In the genomic region with DNA sequence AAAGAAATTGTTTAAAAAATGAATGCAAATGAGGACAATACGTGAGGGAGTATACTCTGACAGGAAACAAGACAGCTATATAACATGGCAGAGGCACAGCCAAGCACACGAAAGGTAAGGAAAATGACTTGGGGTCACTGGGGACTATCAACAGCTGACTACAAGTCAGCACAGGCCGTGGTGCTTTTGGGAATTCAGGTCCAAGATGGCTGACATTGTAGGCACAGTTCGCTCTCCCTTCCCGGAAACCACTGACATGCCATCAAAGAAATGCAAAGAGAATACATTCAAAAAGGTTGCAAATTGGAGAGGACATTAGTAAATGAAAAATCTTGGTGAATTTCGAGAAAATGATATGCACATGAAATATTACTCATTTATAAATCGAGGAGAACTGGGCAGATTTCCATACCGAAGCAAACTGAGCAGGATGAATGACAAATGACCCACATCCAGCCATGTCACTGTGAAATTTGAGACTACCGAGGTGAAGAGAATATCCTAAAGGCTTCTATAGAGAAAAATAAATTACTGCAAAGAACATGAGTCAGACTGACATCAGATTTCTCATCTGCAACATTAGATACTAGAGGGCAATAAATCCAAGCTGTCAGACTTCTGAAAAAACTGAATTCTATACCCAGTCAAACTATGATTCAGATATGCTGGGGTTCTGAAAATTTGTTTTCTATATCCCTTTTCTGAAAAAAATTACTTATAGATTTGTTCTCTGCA, we compare ENCODE assay signal across 22 cellular contexts.
A peak's percentile ranks its signal among the peaks of the same experiment; 100 is the strongest.
DNase-seq lines count a peak whose midpoint lies in the region; ATAC-seq, FAIRE-seq and TF ChIP-seq lines count a peak whose summit lies in the region.
"Had no signal": no experiment of that assay in that cellular context is flagged by ENCODE, and none has a peak within 500 bp of the region (broad histone marks: within the 10 kb centered on the region; RNA-seq: fewer than 3 reads in every experiment).

No MANE protein-coding gene starts in this region.

- H2AFZ ChIP-seq in PC-3 (ENCODE audit: low read length) (peak overlapping the region; percentile 46; the same call in 1 of the 2 replicates), H1 (ENCODE audit: low read length) (no peak overlapping the region)

- no peak overlapping the region for H3K14ac ChIP-seq in H1 (ENCODE audit: insufficient read length)

- H3K4ac ChIP-seq in H1 (replicated peaks; ENCODE audit: insufficient read length, low read depth, low read length), result no peak overlapping the region

- no peak overlapping the region for H4K8ac ChIP-seq in H1 (ENCODE audit: extremely low read depth, insufficient read depth, low read length)

- H3K4me1 Mint-ChIP-seq in stimulated activated naive B cell treated with anti-CD40 and anti-IgM and Interleukin-4, amounts not matched to agents 10 μg/mL and 1 μg/mL and 100 μg/mL, for 72 hours, result no peaks in the 10 kb centered on the region
- no peaks in the 10 kb centered on the region for H3K4me1 Mint-ChIP-seq in stimulated activated effector memory CD8-positive, alpha-beta T cell treated with anti-CD3 and anti-CD28 coated beads, Interleukin-12 subunit alpha, Interleukin-12 subunit beta, amount 100 ng/mL, for 72 hours
- H3K4me1 Mint-ChIP-seq: activated naive CD8-positive, alpha-beta T cell treated with anti-CD3 and anti-CD28 coated beads, Interleukin-2, amount 10 ng/mL, durations not matched to agents 7 days and 5 days had no signal

- WGBS in H1 (ENCODE audit: extremely low coverage in 1 of 2, insufficient coverage in 1 of 2, insufficient read length in 1 of 2, insufficient replicate concordance in 2 of 2, low coverage in 1 of 2, low lambda C conversion rate in 2 of 2, missing lambda C conversion rate in 1 of 2), 2 experiments, result 90% methylated on average over 9 of the region's 9 CpGs; no CpG with 5 or more reads in 1 of the 2 experiments

- H3F3A ChIP-seq in PC-3 (ENCODE audit: low read length, unreplicated experiment), result no peaks in the 10 kb centered on the region

- no peak overlapping the region for H4K91ac ChIP-seq in H1 (replicated peaks; ENCODE audit: insufficient read length, low read length)

- no peaks in the 10 kb centered on the region for H3K9me2 ChIP-seq in PC-3 (replicated peaks; ENCODE audit: low read length)

- TF ChIP-seq RAD21 in H1 (IDR thresholded peaks at IDR 0.05 in 1 of 2, conservative IDR thresholded peaks at IDR 0.05 in 1 of 2; ENCODE audit: low read depth in 2 of 2, low read length in 2 of 2), result no peak

- no peak for TF ChIP-seq EP300 in H1 (IDR thresholded peaks at IDR 0.05; ENCODE audit: borderline replicate concordance in 1 of 2, low read depth in 2 of 2, low read length in 2 of 2)

- H3K27me3 ChIP-seq in PC-3 (ENCODE audit: low read length) (no peaks in the 10 kb centered on the region), H1 (replicated peaks in 1 of 4; ENCODE audit: control insufficient read depth in 3 of 4, extremely low read depth in 1 of 4, insufficient read depth in 3 of 4, low read length in 3 of 4) (no peaks in the 10 kb centered on the region)
- H3K27me3 ChIP-seq: cardiac muscle cell had no signal

- no peak overlapping the region for H2BK12ac ChIP-seq in H1 (ENCODE audit: low read depth, low read length)

- H3K9me3 Mint-ChIP-seq in stimulated activated naive B cell treated with anti-CD40 and anti-IgM and Interleukin-4, amounts not matched to agents 10 μg/mL and 1 μg/mL and 100 μg/mL, for 72 hours, result no peaks in the 10 kb centered on the region
- no peaks in the 10 kb centered on the region for H3K9me3 Mint-ChIP-seq in stimulated activated effector memory CD8-positive, alpha-beta T cell treated with anti-CD3 and anti-CD28 coated beads, Interleukin-12 subunit alpha, Interleukin-12 subunit beta, amount 100 ng/mL, for 72 hours
- H3K9me3 Mint-ChIP-seq: IgD-negative memory B cell, nephron progenitor cell had no signal

- FAIRE-seq in H1 (lab: Jason Lieb, UNC), result no peak
- FAIRE-seq: small intestine had no signal

- H3K27ac Mint-ChIP-seq in stimulated activated naive B cell treated with anti-CD40 and anti-IgM and Interleukin-4, amounts not matched to agents 10 μg/mL and 1 μg/mL and 100 μg/mL, for 72 hours, result peak overlapping the region; percentile 25
- no peak overlapping the region for H3K27ac Mint-ChIP-seq in stimulated activated effector memory CD8-positive, alpha-beta T cell treated with anti-CD3 and anti-CD28 coated beads, Interleukin-12 subunit alpha, Interleukin-12 subunit beta, amount 100 ng/mL, for 72 hours
- H3K27ac Mint-ChIP-seq: activated naive CD8-positive, alpha-beta T cell treated with anti-CD3 and anti-CD28 coated beads, Interleukin-2, amount 10 ng/mL, durations not matched to agents 7 days and 5 days; IgD-negative memory B cell; nephron progenitor cell; progenitor cell of endocrine pancreas had no signal

- H3K4me1 ChIP-seq in PC-3 (ENCODE audit: insufficient read depth, low read length) (peaks cover 14% of the 10 kb centered on the region), H1 (replicated peaks in 1 of 4; ENCODE audit: control insufficient read depth in 3 of 4, insufficient read depth in 4 of 4, low read length in 3 of 4) (0 out of 7 replicates have a peak, but pooled peaks cover 0 to 2% (median 0%) of the 10 kb centered on the region in 4 experiments)

- no peaks in the 10 kb centered on the region for H4K20me1 ChIP-seq in PC-3 (ENCODE audit: low read length)
- H4K20me1 ChIP-seq in H1 (replicated peaks in 1 of 2; ENCODE audit: control insufficient read depth in 1 of 2, insufficient read depth in 2 of 2, low read length in 2 of 2), result no peaks in the 10 kb centered on the region

- H3K18ac ChIP-seq in H1 (ENCODE audit: extremely low read depth, low read length), result 0 out of 2 replicates have a peak overlapping the region, but pooled peaks have one; percentile 2

- POLR2A ChIA-PET in PC-3 (lab: Charles Lee; ENCODE audit: unreplicated experiment) (no interaction called here), H1 (lab: Charles Lee; ENCODE audit: partially characterized antibody) (no interaction called here)

- intact Hi-C loops in PC-3 (cut with micrococcal nuclease), result loop anchor here (1.0 to 10.0 kb wide), 2 partner anchors 11 to 194 kb away; no protein-coding TSS in a partner anchor

- H3K27ac ChIP-seq in PC-3 (ENCODE audit: low read length) (peak overlapping the region; percentile 84), H1 (ENCODE audit: low read depth, low read length) (no peak overlapping the region)
- H3K27ac ChIP-seq: 22Rv1, cardiac muscle cell had no signal

- H3K27me3 Mint-ChIP-seq in stimulated activated naive B cell treated with anti-CD40 and anti-IgM and Interleukin-4, amounts not matched to agents 10 μg/mL and 1 μg/mL and 100 μg/mL, for 72 hours, result no peaks in the 10 kb centered on the region
- H3K27me3 Mint-ChIP-seq: activated naive CD8-positive, alpha-beta T cell treated with anti-CD3 and anti-CD28 coated beads, Interleukin-2, amount 10 ng/mL, durations not matched to agents 7 days and 5 days; IgD-negative memory B cell; progenitor cell of endocrine pancreas had no signal

- no peak overlapping the region for H2AK5ac ChIP-seq in H1 (ENCODE audit: low read depth, low read length)

- ATAC-seq in PC-3 (peak; percentile 99), GM18861 (IDR thresholded peaks at IDR 0.05; ENCODE audit: unreplicated experiment) (no peak)
- no peak for ATAC-seq in stimulated activated naive B cell treated with anti-CD40 and anti-IgM and Interleukin-4, amounts not matched to agents 10 μg/mL and 1 μg/mL and 100 μg/mL, for 72 hours (replicated peaks)
- no peak for ATAC-seq in stimulated activated effector memory CD8-positive, alpha-beta T cell treated with anti-CD3 and anti-CD28 coated beads, Interleukin-12 subunit alpha, Interleukin-12 subunit beta, amount 100 ng/mL, for 72 hours

- H2BK15ac ChIP-seq in H1 (ENCODE audit: low read length), result no peak overlapping the region

- peaks cover 11 to 27% of the 10 kb centered on the region in 2 donors for H3K36me3 Mint-ChIP-seq in stimulated activated naive B cell treated with anti-CD40 and anti-IgM and Interleukin-4, amounts not matched to agents 10 μg/mL and 1 μg/mL and 100 μg/mL, for 72 hours
- H3K36me3 Mint-ChIP-seq in stimulated activated effector memory CD8-positive, alpha-beta T cell treated with anti-CD3 and anti-CD28 coated beads, Interleukin-12 subunit alpha, Interleukin-12 subunit beta, amount 100 ng/mL, for 72 hours, result peaks cover 7% of the 10 kb centered on the region

- H3K9me3 ChIP-seq in PC-3 (ENCODE audit: low read length) (peaks cover 6% of the 10 kb centered on the region; the same call in 1 of the 2 replicates), H1 (ENCODE audit: insufficient read depth in 2 of 2, low read depth in 1 of 2, low read length in 1 of 2) (no peaks in the 10 kb centered on the region)

- DNase-seq in DMS53 (lab: John Stamatoyannopoulos, UW) (peak; percentile 10), DMS53 treated with DMSO at 0.1 percent for 48 hours (lab: John Stamatoyannopoulos, UW; ENCODE audit: unreplicated experiment) (no peak), PC-3 (peak; percentile 95), H1 (ENCODE audit: low read depth in 1 of 2, low spot score in 2 of 2) (no peak), dedifferentiated amniotic fluid mesenchymal stem cell (ENCODE audit: extremely low spot score) (no peak)
- no peak for DNase-seq in stimulated activated naive B cell treated with anti-CD40 and anti-IgM and Interleukin-4, amounts not matched to agents 10 μg/mL and 1 μg/mL and 100 μg/mL, for 72 hours
- DNase-seq in stimulated activated effector memory CD8-positive, alpha-beta T cell treated with anti-CD3 and anti-CD28 coated beads, Interleukin-12 subunit alpha, Interleukin-12 subunit beta, amount 100 ng/mL, for 72 hours (ENCODE audit: low spot score in 2 of 2), result no peak
- DNase-seq: activated naive CD8-positive, alpha-beta T cell treated with anti-CD3 and anti-CD28 coated beads, Interleukin-2, amount 10 ng/mL, durations not matched to agents 7 days and 5 days; C1 segment of cervical spinal cord; DMS 273 treated with DMSO at 0.1 percent for 48 hours; effector CD8-positive, alpha-beta T cell; NCI-H2081; NCI-H526 treated with DMSO at 0.1 percent for 48 hours; nephron progenitor cell; small intestine; stimulated activated CD4-positive, alpha-beta T cell treated with anti-CD3 and anti-CD28 coated beads, Interleukin-4, amount 100 ng/mL, for 24 hours; substantia nigra had no signal

- no peaks in the 10 kb centered on the region for H3K23me2 ChIP-seq in H1 (ENCODE audit: low read depth, low read length)

- TF ChIP-seq CTCF in PC-3 (conservative IDR thresholded peaks at IDR 0.05; ENCODE audit: low read depth, low read length) (no peak), H1 (IDR thresholded peaks at IDR 0.05; ENCODE audit: control extremely low read depth in 1 of 3, insufficient read depth in 1 of 3, low read depth in 1 of 3, low read length in 3 of 3) (no peak)

- no TSS peak for BruUV-seq in PC-3 (replicated peaks; lab: Mats Ljungman, UMichigan)

- H3K36me3 ChIP-seq in PC-3 (ENCODE audit: low read depth, low read length) (peaks cover 5% of the 10 kb centered on the region; the same call in 1 of the 2 replicates), H1 (ENCODE audit: control insufficient read depth in 2 of 4, insufficient read depth in 4 of 4, low read length in 3 of 4) (no peaks in the 10 kb centered on the region)
- H3K36me3 ChIP-seq: cardiac muscle cell had no signal

- no peak overlapping the region for H2BK20ac ChIP-seq in H1 (ENCODE audit: low read length)

- peak overlapping the region; percentile 29; the same call in 1 of the 2 replicates for H3K9ac ChIP-seq in PC-3 (ENCODE audit: low read length)
- H3K9ac ChIP-seq in H1 (replicated peaks in 1 of 4; ENCODE audit: extremely low read depth in 1 of 4, low read depth in 3 of 4, low read length in 3 of 4), result no peak overlapping the region

- H2BK5ac ChIP-seq in H1 (ENCODE audit: low read depth, low read length), result no peak overlapping the region

- peak overlapping the region; percentile 12 for H3K4me3 ChIP-seq in PC-3 (ENCODE audit: low read length)
- H3K4me3 ChIP-seq in H1 (ENCODE audit: extremely low read depth in 1 of 4, insufficient read depth in 2 of 4, low read depth in 3 of 4, low read length in 4 of 4), result no peak overlapping the region
- H3K4me3 ChIP-seq: cardiac muscle cell had no signal

- no peaks in the 10 kb centered on the region for H3K79me1 ChIP-seq in H1 (ENCODE audit: low read depth, low read length)

- no peak for TF ChIP-seq POLR2A in H1 (IDR thresholded peaks at IDR 0.05; ENCODE audit: control extremely low read depth in 1 of 2, low read depth in 2 of 2, low read length in 2 of 2)

- H3K79me2 ChIP-seq in PC-3 (ENCODE audit: low read length) (no peaks in the 10 kb centered on the region), H1 (ENCODE audit: control insufficient read depth in 1 of 2, insufficient read depth in 2 of 2, low read length in 2 of 2) (no peaks in the 10 kb centered on the region)

- no peak overlapping the region for H3K56ac ChIP-seq in H1 (replicated peaks; ENCODE audit: insufficient read length, low read depth, low read length)

- H3K4me3 Mint-ChIP-seq in stimulated activated naive B cell treated with anti-CD40 and anti-IgM and Interleukin-4, amounts not matched to agents 10 μg/mL and 1 μg/mL and 100 μg/mL, for 72 hours, result no peak overlapping the region
- H3K4me3 Mint-ChIP-seq in stimulated activated effector memory CD8-positive, alpha-beta T cell treated with anti-CD3 and anti-CD28 coated beads, Interleukin-12 subunit alpha, Interleukin-12 subunit beta, amount 100 ng/mL, for 72 hours, result no peak overlapping the region
- H3K4me3 Mint-ChIP-seq: activated naive CD8-positive, alpha-beta T cell treated with anti-CD3 and anti-CD28 coated beads, Interleukin-2, amount 10 ng/mL, durations not matched to agents 7 days and 5 days; nephron progenitor cell had no signal

- CTCF ChIA-PET in PC-3 (lab: Charles Lee), result interaction anchor here (0.6 kb wide), 1 partner anchor 471 kb away, joined by 5 read pairs; no protein-coding TSS in a partner anchor
- CTCF ChIA-PET in H1 (lab: Charles Lee; ENCODE audit: partially characterized antibody), result interaction anchor here (0.6 kb wide), 1 partner anchor 243 kb away, joined by 3 read pairs; no protein-coding TSS in a partner anchor

- no peak overlapping the region for H2BK120ac ChIP-seq in H1 (replicated peaks; ENCODE audit: low read depth, low read length)

- H3K23ac ChIP-seq in H1 (ENCODE audit: insufficient read length), result no peak overlapping the region

- H3K4me2 ChIP-seq in PC-3 (ENCODE audit: low read length) (peak overlapping the region; percentile 68), H1 (ENCODE audit: insufficient read depth in 1 of 2, low read depth in 2 of 2, low read length in 2 of 2) (no peak overlapping the region)

- H4K5ac ChIP-seq in H1 (ENCODE audit: insufficient read length, low read depth, low read length), result no peak overlapping the region

Comparison
In these comparisons a context has a peak if more than half of its experiments do, and no peak if none do; other contexts are left out.
1. DNase-seq: peak in DMS53 (single experiment) and PC-3 (single experiment); none in DMS53 treated with DMSO at 0.1 percent for 48 hours (single experiment), H1 (0 of 2), stimulated activated naive B cell treated with anti-CD40 and anti-IgM and Interleukin-4, amounts not matched to agents 10 μg/mL and 1 μg/mL and 100 μg/mL, for 72 hours (single experiment), stimulated activated effector memory CD8-positive, alpha-beta T cell treated with anti-CD3 and anti-CD28 coated beads, Interleukin-12 subunit alpha, Interleukin-12 subunit beta, amount 100 ng/mL, for 72 hours (0 of 2) and dedifferentiated amniotic fluid mesenchymal stem cell (single experiment).